In genomic region chr3:172622916-172623700, GRCh38 we compare ENCODE assay signal across 8 cellular contexts.
DNase-seq lines count a peak whose midpoint lies in the region; ATAC-seq and TF ChIP-seq lines count a peak whose summit lies in the region.

No MANE protein-coding gene starts in this region.

- ATAC-seq in GM19043 (IDR thresholded peaks at IDR 0.05; ENCODE audit: low read depth, unreplicated experiment) (peak; percentile 54), HG03354 (IDR thresholded peaks at IDR 0.05; ENCODE audit: poor library complexity, severe bottlenecking, unreplicated experiment) (no peak)

- intact Hi-C loops in ascending aorta (cut with DNase I) = loop anchor here (5.0 kb wide), 1 partner anchor 129 kb away; the partner anchor contains the start of gene ECT2

- H3K36me3 ChIP-seq in ascending aorta = no peaks in the 10 kb centered on the region

- H3K4me3 ChIP-seq in ascending aorta = no peak overlapping the region

- no peaks in the 10 kb centered on the region for H3K9me3 ChIP-seq in ascending aorta

- TF ChIP-seq CTCF in ascending aorta (IDR thresholded peaks at IDR 0.05) = peak; percentile 11 to 64 (median 42)

- peak; percentile 47 to 61 for DNase-seq in AML-193 (lab: John Stamatoyannopoulos, UW)
- peak; percentile 47 for DNase-seq in OCI-M1 (lab: John Stamatoyannopoulos, UW)
- no peak for DNase-seq in ascending aorta (ENCODE audit: low spot score in 2 of 2)
- peak; percentile 30 for DNase-seq in iPS-NIHi7 (ENCODE audit: extremely low spot score)
- DNase-seq in stimulated activated CD4-positive, alpha-beta T cell treated with anti-CD3 and anti-CD28 coated beads, Interleukin-4, amount 100 ng/mL, for 48 hours (ENCODE audit: low read depth in 2 of 2) = peak; percentile 14 to 28
- no peak for DNase-seq in NCI-H774 (lab: John Stamatoyannopoulos, UW)

- H3K27ac ChIP-seq in ascending aorta = no peak overlapping the region

- no peaks in the 10 kb centered on the region for H3K27me3 ChIP-seq in ascending aorta

- no peaks in the 10 kb centered on the region for H3K4me1 ChIP-seq in ascending aorta

Comparison
In these comparisons a context has a peak if more than half of its experiments do, and no peak if none do; other contexts are left out.
1. DNase-seq: peak in AML-193 (2 of 2), OCI-M1 (single experiment), iPS-NIHi7 (single experiment) and stimulated activated CD4-positive, alpha-beta T cell treated with anti-CD3 and anti-CD28 coated beads, Interleukin-4, amount 100 ng/mL, for 48 hours (2 of 2); none in ascending aorta (0 of 2) and NCI-H774 (single experiment).